9 cellular contexts compared by ENCODE assay signal in the genomic region with DNA sequence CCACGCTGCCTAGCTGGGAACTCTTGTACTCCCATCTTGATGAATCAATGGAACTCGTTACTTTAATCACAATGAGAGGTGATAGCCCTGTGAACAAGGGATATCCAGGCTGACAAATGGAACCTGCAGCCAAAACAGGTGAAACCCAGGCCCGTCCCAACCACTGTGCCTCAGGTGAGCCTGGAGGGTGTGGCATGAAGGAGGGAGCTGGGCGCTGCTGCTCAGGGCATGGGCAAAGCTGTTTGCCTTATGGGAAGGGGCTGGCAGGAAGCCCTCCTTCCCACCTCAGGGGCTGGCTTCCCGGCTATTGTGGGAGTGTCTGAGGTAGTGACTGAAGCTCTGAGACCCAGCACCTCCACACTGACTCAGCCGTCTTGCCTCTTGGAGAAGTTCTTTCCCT.
"Had no signal": no experiment of that assay in that cellular context is flagged by ENCODE, and none has a peak within 500 bp of the region (broad histone marks: within the 10 kb centered on the region; RNA-seq: fewer than 3 reads in every experiment).

No MANE protein-coding gene starts in this region.

- H3K4me3 ChIP-seq: GM23248, GM23338, HAP-1 had no signal

- H3K4me1 Mint-ChIP-seq: GM23338 had no signal

- H3K9me3 ChIP-seq: HAP-1 had no signal

- DNase-seq: GM23248, GOT3, H7, H9, HCEC 1CT, HFFc6 had no signal

- H3K9me3 Mint-ChIP-seq: GM23338, HFFc6 had no signal

- ATAC-seq: GM23338, HCT116 had no signal

- H3K4me3 Mint-ChIP-seq: GM23338, H9, HFFc6 had no signal

- H3K27ac ChIP-seq: GM23248 had no signal

- H3K4me1 ChIP-seq: HAP-1 had no signal

- H3K9ac ChIP-seq: GM23248 had no signal

- H3K36me3 ChIP-seq: HAP-1 had no signal

- H2AFZ ChIP-seq: GM23248, GM23338 had no signal

- H3K27ac Mint-ChIP-seq: GM23338, H9, HFFc6 had no signal

- H3K4me2 ChIP-seq: GM23338 had no signal
